Comparison of ENCODE assay signal across 15 cellular contexts in genomic region chr7:46559194-46559576, GRCh38.
A peak's percentile ranks its signal among the peaks of the same experiment; 100 is the strongest.
DNase-seq lines count a peak whose midpoint lies in the region; ATAC-seq and TF ChIP-seq lines count a peak whose summit lies in the region.
"Had no signal": no experiment of that assay in that cellular context is flagged by ENCODE, and none has a peak within 500 bp of the region (broad histone marks: within the 10 kb centered on the region; RNA-seq: fewer than 3 reads in every experiment).

No MANE protein-coding gene starts in this region.

- no peaks in the 10 kb centered on the region for H3K27me3 ChIP-seq in skeletal muscle satellite cell (ENCODE audit: control insufficient read depth, insufficient read depth, low read length)
- H3K27me3 ChIP-seq: adrenal gland, stomach had no signal

- H3K36me3 ChIP-seq in skeletal muscle satellite cell (ENCODE audit: insufficient read depth, low read length): no peaks in the 10 kb centered on the region
- H3K36me3 ChIP-seq: adrenal gland, stomach had no signal

- no peak overlapping the region for H3K4me3 ChIP-seq in skeletal muscle satellite cell (ENCODE audit: low read length)
- H3K4me3 ChIP-seq: adrenal gland, stomach had no signal

- intact Hi-C loops in sciatic nerve (cut with DNase I): no loop called here

- DNase-seq in ELR (ENCODE audit: low read depth): peak; percentile 75
- DNase-seq in SK-N-DZ (ENCODE audit: low spot score): peak; percentile 22
- peak; percentile 85 for DNase-seq in fibroblast of peridontal ligament (ENCODE audit: extremely low read depth)
- no peak for DNase-seq in sciatic nerve (ENCODE audit: low spot score)
- no peak for DNase-seq in effector CD4-positive, alpha-beta T cell
- DNase-seq: adrenal gland; CD8-positive, alpha-beta memory T cell; effector memory CD4-positive, alpha-beta T cell; NCI-H1092; NCI-H446 treated with DMSO at 0.1 percent for 48 hours; RPMI8226; stomach had no signal

- H3K4me1 ChIP-seq in skeletal muscle satellite cell (ENCODE audit: control insufficient read depth, insufficient read depth, low read length): peaks cover 23% of the 10 kb centered on the region
- H3K4me1 ChIP-seq: adrenal gland had no signal

- H3K9me3 ChIP-seq in skeletal muscle satellite cell (replicated peaks; ENCODE audit: low read length): no peaks in the 10 kb centered on the region
- H3K9me3 ChIP-seq: adrenal gland had no signal

- H3K4me2 ChIP-seq in skeletal muscle satellite cell (ENCODE audit: low read length): peak overlapping the region; percentile 7

- no peak overlapping the region for H3K9ac ChIP-seq in skeletal muscle satellite cell (ENCODE audit: low read depth, low read length)

- ATAC-seq in HG02759 (IDR thresholded peaks at IDR 0.05; ENCODE audit: unreplicated experiment) (no peak), sciatic nerve (no peak), GM18505 (IDR thresholded peaks at IDR 0.05; ENCODE audit: unreplicated experiment) (no peak)

- no peak for TF ChIP-seq POLR2A in GM18505 (IDR thresholded peaks at IDR 0.05; ENCODE audit: borderline replicate concordance, extremely low read depth, insufficient read depth, insufficient read length)

Comparison
In these comparisons a context has a peak if more than half of its experiments do, and no peak if none do; other contexts are left out.
1. DNase-seq: peak in ELR (single experiment), SK-N-DZ (single experiment) and fibroblast of peridontal ligament (single experiment); none in sciatic nerve (single experiment) and effector CD4-positive, alpha-beta T cell (single experiment).